In the genomic region with DNA sequence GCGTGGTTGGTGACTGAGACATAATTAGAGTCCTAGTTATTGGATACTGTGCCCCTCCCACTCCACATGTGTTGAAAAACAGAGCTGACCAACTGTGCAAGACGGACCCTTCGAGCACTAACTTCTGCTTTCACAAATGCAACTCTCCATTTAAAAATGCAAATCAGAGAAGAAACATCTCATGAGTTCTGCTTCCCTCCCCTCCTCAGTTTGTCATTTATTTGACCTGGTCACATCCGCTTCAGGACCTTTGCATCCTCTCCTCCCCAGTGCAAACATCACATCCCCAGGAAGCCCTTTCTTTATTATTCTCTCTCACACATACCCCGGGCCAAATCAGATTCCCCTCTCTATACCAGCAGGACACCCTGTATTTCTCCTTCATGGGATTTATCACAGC, we compare ENCODE assay signal across 10 cellular contexts. TPM values are rescaled to one million over a fixed set of nuclear protein-coding genes. Genes with fewer than 3 reads are reported as not detected.
DNase-seq lines count a peak whose midpoint lies in the region; ATAC-seq lines count a peak whose summit lies in the region.
"Had no signal": no experiment of that assay in that cellular context is flagged by ENCODE, and none has a peak within 500 bp of the region (broad histone marks: within the 10 kb centered on the region; RNA-seq: fewer than 3 reads in every experiment).

No MANE protein-coding gene starts in this region.

- DNase-seq in germinal center (ENCODE audit: low spot score) (peak; percentile 63), iPS-NIHi11 (ENCODE audit: low spot score) (no peak), HT-29 (ENCODE audit: low spot score) (no peak)
- DNase-seq in activated CD8-positive, alpha-beta memory T cell treated with anti-CD3 and anti-CD28 coated beads for 24 hours, result no peak
- no peak for DNase-seq in stimulated activated CD4-positive, alpha-beta T cell treated with anti-CD3 and anti-CD28 coated beads, Interleukin-15, amount 100 ng/mL, for 24 hours
- DNase-seq: activated naive CD8-positive, alpha-beta T cell treated with anti-CD3 and anti-CD28 coated beads for 36 hours; natural killer cell had no signal

- peak; percentile 98 for ATAC-seq in GM18511 (IDR thresholded peaks at IDR 0.05; ENCODE audit: unreplicated experiment)
- ATAC-seq in GM21717 (IDR thresholded peaks at IDR 0.05; ENCODE audit: unreplicated experiment), result peak; percentile 87
- ATAC-seq in HG03439 (IDR thresholded peaks at IDR 0.05; ENCODE audit: unreplicated experiment), result peak; percentile 82

RNA-seq across cellular contexts. Expression of gene NOCT, which starts 38.1 kb away (rescaled TPM):
- 20.4 and 26.0 TPM in 2 replicates for total RNA-seq in HT-29 (2014; rRNA removed; shearing (Covaris generic))
